Comparison of ENCODE assay signal across 21 cellular contexts in the genomic region with DNA sequence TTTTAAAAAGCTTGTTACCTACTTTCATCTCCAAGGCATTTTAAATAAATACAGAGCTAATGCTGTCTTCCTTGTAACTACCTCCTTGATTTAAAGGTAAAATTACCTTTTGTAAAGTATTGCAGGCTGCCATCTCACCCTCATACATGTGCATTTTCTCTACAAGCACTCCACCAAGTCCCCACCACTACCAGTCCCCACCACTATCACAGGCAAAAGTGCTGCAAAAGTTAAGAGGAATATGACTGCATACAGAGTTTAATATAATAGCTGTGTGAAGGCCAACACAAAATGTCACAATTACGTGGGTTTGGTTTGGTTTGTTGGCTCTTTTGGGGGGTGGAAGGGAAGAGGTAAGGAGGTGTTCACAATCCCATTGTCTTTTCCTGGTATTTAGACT. TPM values are rescaled to one million over a fixed set of nuclear protein-coding genes. Genes with fewer than 3 reads are reported as not detected.
"Had no signal": no experiment of that assay in that cellular context is flagged by ENCODE, and none has a peak within 500 bp of the region (broad histone marks: within the 10 kb centered on the region; RNA-seq: fewer than 3 reads in every experiment).

No MANE protein-coding gene starts in this region.

- H3K27me3 ChIP-seq: brain microvascular endothelial cell had no signal

- ATAC-seq: activated naive CD8-positive, alpha-beta T cell treated with anti-CD3 and anti-CD28 coated beads, Interleukin-2, amount 50 U/mL, for 24 hours; heart left ventricle; left lobe of liver; right lobe of liver; stimulated activated naive B cell treated with anti-CD40 and anti-IgM and Interleukin-4, amounts not matched to agents 10 μg/mL and 1 μg/mL and 100 μg/mL, for 72 hours had no signal

- DNase-seq: activated CD4-positive, alpha-beta T cell treated with anti-CD3 and anti-CD28 coated beads for 1 hour; activated CD8-positive, alpha-beta memory T cell treated with anti-CD3 and anti-CD28 coated beads for 24 hours; activated CD8-positive, alpha-beta memory T cell treated with anti-CD3 and anti-CD28 coated beads, Interleukin-2, amount 50 U/mL, for 48 hours; activated effector memory CD4-positive, alpha-beta T cell treated with Interleukin-2 at 50 U/mL for 16 hours; activated naive CD4-positive, alpha-beta T cell treated with anti-CD3 and anti-CD28 coated beads, Interleukin-2, amount 10 ng/mL, durations not matched to agents 7 days and 5 days; activated naive CD8-positive, alpha-beta T cell treated with anti-CD3 and anti-CD28 coated beads, Interleukin-2, amount 50 U/mL, for 24 hours; activated T-cell treated with anti-CD3 and anti-CD28 coated beads, Interleukin-2, amount 50 U/mL, for 48 hours; aorta; brain microvascular endothelial cell; heart left ventricle; kidney; ovary; right lobe of liver; stimulated activated naive B cell treated with anti-CD40 and anti-IgM and Interleukin-4, amounts not matched to agents 10 μg/mL and 1 μg/mL and 100 μg/mL, for 72 hours; tibial artery; uterus; WERI-Rb-1 had no signal

- H3K36me3 ChIP-seq: heart left ventricle, ovary, right lobe of liver, uterus, WERI-Rb-1 had no signal

- H3K27ac ChIP-seq: brain microvascular endothelial cell, coronary artery, heart left ventricle, ovary, right lobe of liver, tibial artery, uterus, WERI-Rb-1 had no signal

- FAIRE-seq: frontal cortex, kidney had no signal

- H3K4me3 ChIP-seq: coronary artery, heart left ventricle, lung, ovary, right lobe of liver, tibial artery, uterus had no signal

- H3K9me3 ChIP-seq: heart left ventricle, right lobe of liver, tibial artery, uterus had no signal

RNA-seq across cellular contexts. Expression of a gene that starts 9.6 kb away (rescaled TPM):
- total RNA-seq: left lobe of liver, right lobe of liver had no signal
- polyA plus RNA-seq: heart left ventricle had no signal
